ENCODE assay signal across 1 cellular context in genomic region chr6:139368661-139369060, GRCh38.
TF ChIP-seq lines count a peak whose summit lies in the region.

No MANE protein-coding gene starts in this region.

TF ChIP-seq in neural cell, 6 proteins besides CTCF, POLR2A, EP300 and RAD21 (continued from another document):
- TF ChIP-seq REST (IDR thresholded peaks at IDR 0.05; ENCODE audit: borderline replicate concordance) (no peak), POLR2AphosphoS5 (IDR thresholded peaks at IDR 0.05) (no peak), TAF1 (IDR thresholded peaks at IDR 0.05; ENCODE audit: low read depth) (no peak), MXI1 (conservative IDR thresholded peaks at IDR 0.05; ENCODE audit: poor library complexity, severe bottlenecking) (no peak), EZH2 (IDR thresholded peaks at IDR 0.05; ENCODE audit: borderline replicate concordance, insufficient read depth, low read length, poor library complexity, severe bottlenecking) (no peak)
TF ChIP-seq in neural cell: peak in this region for 0.
